Comparison of ENCODE assay signal across 14 cellular contexts in genomic region chr4:15893967-15894366, GRCh38. TPM values are rescaled to one million over a fixed set of nuclear protein-coding genes. Genes with fewer than 3 reads are reported as not detected.
DNase-seq lines count a peak whose midpoint lies in the region; ATAC-seq and TF ChIP-seq lines count a peak whose summit lies in the region.
"Had no signal": no experiment of that assay in that cellular context is flagged by ENCODE, and none has a peak within 500 bp of the region (broad histone marks: within the 10 kb centered on the region; RNA-seq: fewer than 3 reads in every experiment).

No MANE protein-coding gene starts in this region.

- no peaks in the 10 kb centered on the region for H3K27me3 ChIP-seq in lower lobe of right lung (ENCODE audit: low read depth)
- H3K27me3 ChIP-seq: BLaER1 treated with 17β-estradiol and CSF1 and Interleukin-3, amounts not matched to agents 10 nM and 100 nM; right lobe of liver had no signal

- CTCF ChIA-PET in AG04449 (lab: Yijun Ruan, JAX) = interaction anchor here (1.2 to 7.4 kb wide), 3 partner anchors 12 to 108 kb away, joined by 3 to 68 read pairs (median 4); no protein-coding TSS in a partner anchor

- no peak overlapping the region for H3K4me3 ChIP-seq in AG04449 (ENCODE audit: low read depth, low read length)
- H3K4me3 ChIP-seq in lower lobe of right lung = no peak overlapping the region
- H3K4me3 ChIP-seq: BLaER1 treated with 17β-estradiol and CSF1 and Interleukin-3, amounts not matched to agents 10 nM and 100 nM; right lobe of liver had no signal

- TF ChIP-seq CTCF in AG04449 (IDR thresholded peaks at IDR 0.05; ENCODE audit: insufficient read depth, low read length, missing control alignments) (no peak), lower lobe of right lung (IDR thresholded peaks at IDR 0.05) (no peak)

- no peak overlapping the region for H3K27ac ChIP-seq in lower lobe of right lung
- H3K27ac ChIP-seq: BLaER1 treated with 17β-estradiol and CSF1 and Interleukin-3, amounts not matched to agents 10 nM and 100 nM; right lobe of liver had no signal

- intact Hi-C loops in lower lobe of right lung (cut with DNase I) = no loop called here

- in situ Hi-C loops in T47D (cut with HindIII; ENCODE audit: low pct_unique_long_range_greater_than_20kb, low sequenced_read_pairs) = no loop called here

- H3K4me1 ChIP-seq in lower lobe of right lung = no peaks in the 10 kb centered on the region
- H3K4me1 ChIP-seq: right lobe of liver had no signal

- POLR2A ChIA-PET in AG04449 (lab: Yijun Ruan, JAX) = no interaction called here

- H3K36me3 ChIP-seq in lower lobe of right lung = no peaks in the 10 kb centered on the region
- H3K36me3 ChIP-seq: BLaER1 treated with 17β-estradiol and CSF1 and Interleukin-3, amounts not matched to agents 10 nM and 100 nM; right lobe of liver had no signal

- peak; percentile 91 to 94 for ATAC-seq in lower lobe of right lung
- ATAC-seq in HG03025 (IDR thresholded peaks at IDR 0.05; ENCODE audit: low FRiP score, unreplicated experiment) = no peak
- ATAC-seq in HG03135 (IDR thresholded peaks at IDR 0.05; ENCODE audit: unreplicated experiment) = no peak
- ATAC-seq: activated CD4-positive, CD25-positive, alpha-beta regulatory T cell treated with anti-CD3 and anti-CD28 coated beads, Interleukin-2, amount 50 U/mL, for 24 hours; right lobe of liver had no signal

- peak; percentile 95 for DNase-seq in AG04449 (ENCODE audit: low read depth, low spot score)
- DNase-seq in HT1080 (ENCODE audit: low read depth) = peak; percentile 95
- peak; percentile 23 to 49 for DNase-seq in T47D (ENCODE audit: low read depth in 1 of 2, low spot score in 1 of 2)
- no peak for DNase-seq in lower lobe of right lung
- DNase-seq in SHP77 (lab: John Stamatoyannopoulos, UW) = no peak
- DNase-seq in SIG-M5 treated with dmso at 0.1 percent for 504 hours (lab: John Stamatoyannopoulos, UW; ENCODE audit: unreplicated experiment) = no peak
- DNase-seq: activated naive CD4-positive, alpha-beta T cell treated with anti-CD3 and anti-CD28 coated beads, Interleukin-2, amount 50 U/mL, for 16 hours; NCI-H1417 treated with DMSO at 0.1 percent for 48 hours; right lobe of liver; stimulated activated CD8-positive, alpha-beta memory T cell treated with anti-CD3 and anti-CD28 coated beads, Interleukin-4, amount 100 ng/mL, for 48 hours had no signal

- H3K9me3 ChIP-seq in lower lobe of right lung = no peaks in the 10 kb centered on the region
- H3K9me3 ChIP-seq: right lobe of liver had no signal

RNA-seq across cellular contexts. Expression of gene FGFBP1, which starts 44.6 kb away (rescaled TPM):
- 0.05 and 0.47 TPM in 2 replicates for total RNA-seq in HT1080 (2014; rRNA removed; shearing (Covaris generic))
- polyA plus RNA-seq in HT1080 (2015; cell fraction: cytosol; rRNA removed) = 0.18 and 0.22 TPM in 2 replicates
- polyA plus RNA-seq in HT1080 (2015; cell fraction: nucleus; rRNA removed) = 0.35 TPM in 1 of 2 replicates, not detected in the other
- total RNA-seq in lower lobe of right lung = 1.2 TPM
- total RNA-seq: right lobe of liver had no signal

Comparison
In these comparisons a context has a peak if more than half of its experiments do, and no peak if none do; other contexts are left out.
1. DNase-seq: peak in AG04449 (single experiment), HT1080 (single experiment) and T47D (2 of 2); none in lower lobe of right lung (single experiment), SHP77 (0 of 2) and SIG-M5 treated with dmso at 0.1 percent for 504 hours (single experiment).
2. ATAC-seq: peak in lower lobe of right lung (2 of 2); none in HG03025 (single experiment) and HG03135 (single experiment).